In the genomic region with DNA sequence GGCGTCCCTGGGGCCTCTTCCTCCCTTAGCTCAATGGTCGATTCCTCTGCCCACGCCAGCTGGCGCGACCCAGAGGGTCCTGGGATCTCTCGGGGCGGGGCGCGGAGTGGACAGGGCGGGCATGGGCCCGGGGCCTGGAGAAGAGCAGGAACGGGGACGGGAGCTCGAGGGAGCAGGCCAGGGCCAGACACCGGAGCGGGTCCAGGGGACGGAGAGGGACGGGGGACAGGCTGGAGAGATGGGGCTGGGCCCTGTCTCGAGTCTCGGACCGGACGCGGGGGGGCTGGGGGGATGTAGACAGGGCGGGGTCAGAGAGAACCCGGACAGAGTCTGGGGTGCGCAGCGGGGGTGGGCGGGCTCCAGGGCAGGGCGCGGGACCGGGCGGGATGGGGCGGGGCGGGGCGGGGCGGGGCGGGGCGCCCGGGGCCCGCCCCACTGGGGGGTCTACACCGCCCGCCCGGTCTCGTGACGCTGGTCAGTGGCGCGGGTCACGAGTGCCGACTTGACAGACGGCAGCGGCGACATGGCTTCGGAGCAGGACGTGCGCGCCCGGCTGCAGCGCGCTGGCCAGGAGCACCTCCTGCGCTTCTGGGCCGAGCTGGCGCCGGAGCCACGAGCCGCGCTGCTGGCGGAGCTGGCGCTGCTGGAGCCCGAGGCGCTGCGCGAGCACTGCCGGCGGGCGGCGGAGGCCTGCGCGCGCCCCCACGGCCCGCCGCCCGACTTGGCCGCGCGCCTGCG, we compare ENCODE assay signal across 8 cellular contexts. TPM values are rescaled to one million over a fixed set of nuclear protein-coding genes. Genes with fewer than 3 reads are reported as not detected.
DNase-seq lines count a peak whose midpoint lies in the region; ATAC-seq, FAIRE-seq and TF ChIP-seq lines count a peak whose summit lies in the region.

Gene UAP1L1 (plus strand): TSS at position 508 of the 738 bp plus-strand sequence. CDS start 16 bp downstream, at position 524.

- ATAC-seq in HG02588 (IDR thresholded peaks at IDR 0.05; ENCODE audit: unreplicated experiment) (peak; percentile 42), upper lobe of right lung (peak; percentile 82), HG02852 (IDR thresholded peaks at IDR 0.05; ENCODE audit: unreplicated experiment) (no peak)

- peak within 1 kb of the TSS; percentile 84 for H3K9ac ChIP-seq in OCI-LY1 (ENCODE audit: low read length)

- no peaks in the 10 kb centered on the region for H3F3A ChIP-seq in OCI-LY1 (ENCODE audit: insufficient read depth, low read length)

- H3K36me3 ChIP-seq in OCI-LY1 (ENCODE audit: insufficient read depth, low read length) (peaks cover 27% of the 10 kb centered on the region), upper lobe of right lung (peaks cover 30% of the 10 kb centered on the region)

- intact Hi-C loops in upper lobe of right lung (cut with DNase I) = no loop called here

- DNase-seq in GM12865 (ENCODE audit: low read depth) (peak; percentile 86), activated gamma-delta T cell (lab: John Stamatoyannopoulos, UW) (peak; percentile 64), frontal cortex (ENCODE audit: low spot score in 2 of 2) (peak; percentile 73 to 90), nephron progenitor cell (peak; percentile 61), upper lobe of right lung (peak; percentile 93)

- peak within 1 kb of the TSS; percentile 62 for H3K27ac ChIP-seq in OCI-LY1 (ENCODE audit: low read depth, low read length, poor library complexity, severe bottlenecking)
- H3K27ac ChIP-seq in upper lobe of right lung = peak within 1 kb of the TSS; percentile 73

- peak within 1 kb of the TSS; percentile 71 for H3K4me3 Mint-ChIP-seq in nephron progenitor cell

- no peaks in the 10 kb centered on the region for H3K79me2 ChIP-seq in OCI-LY1 (ENCODE audit: insufficient read depth, low read length)

- H3K9me3 ChIP-seq in OCI-LY1 (ENCODE audit: low read length) (no peaks in the 10 kb centered on the region), upper lobe of right lung (no peaks in the 10 kb centered on the region)

- H2AFZ ChIP-seq in OCI-LY1 (ENCODE audit: low read length) = no peak within 1 kb of the TSS

- no peaks in the 10 kb centered on the region for H3K9me2 ChIP-seq in OCI-LY1 (ENCODE audit: low read depth, low read length)

- peak within 1 kb of the TSS; percentile 73 for H3K4me3 ChIP-seq in GM12865 (ENCODE audit: low read depth, low read length)
- peak within 1 kb of the TSS; percentile 63 for H3K4me3 ChIP-seq in OCI-LY1 (ENCODE audit: low read depth, low read length, poor library complexity, severe bottlenecking)
- H3K4me3 ChIP-seq in upper lobe of right lung = peak within 1 kb of the TSS; percentile 64

- H3K27me3 Mint-ChIP-seq in nephron progenitor cell (ENCODE audit: low read depth, poor library complexity) = peaks cover 88% of the 10 kb centered on the region

- H3K4me1 ChIP-seq in OCI-LY1 (ENCODE audit: insufficient read depth, low read length, severe bottlenecking) (peaks cover 25% of the 10 kb centered on the region), upper lobe of right lung (peaks cover 14% of the 10 kb centered on the region)

- H3K36me3 Mint-ChIP-seq in nephron progenitor cell (ENCODE audit: low read depth) = no peaks in the 10 kb centered on the region

- no peak within 1 kb of the TSS for H3K27ac Mint-ChIP-seq in nephron progenitor cell

- H3K4me1 Mint-ChIP-seq in nephron progenitor cell = peaks cover 10% of the 10 kb centered on the region

- H3K9me3 Mint-ChIP-seq in nephron progenitor cell = no peaks in the 10 kb centered on the region

- no peak for FAIRE-seq in frontal cortex (lab: Jason Lieb, UNC)

- no peak for TF ChIP-seq CTCF in GM12865 (IDR thresholded peaks at IDR 0.05; ENCODE audit: insufficient read depth, low read depth, low read length, missing control alignments)
- TF ChIP-seq CTCF in OCI-LY1 (IDR thresholded peaks at IDR 0.05; ENCODE audit: low read length) = no peak
- no peak for TF ChIP-seq CTCF in nephron progenitor cell (IDR thresholded peaks at IDR 0.05)
- no peak for TF ChIP-seq CTCF in upper lobe of right lung (IDR thresholded peaks at IDR 0.05)

- peak within 1 kb of the TSS; percentile 95 for H3K4me2 ChIP-seq in OCI-LY1 (ENCODE audit: low read length)

- no peaks in the 10 kb centered on the region for H3K27me3 ChIP-seq in OCI-LY1 (ENCODE audit: insufficient read depth, low read length)
- H3K27me3 ChIP-seq in upper lobe of right lung = no peaks in the 10 kb centered on the region

- H4K20me1 ChIP-seq in OCI-LY1 (ENCODE audit: insufficient read depth, low read length) = no peaks in the 10 kb centered on the region

RNA-seq across cellular contexts. Expression of gene UAP1L1, which starts in this region (rescaled TPM):
- total RNA-seq in frontal cortex (0.41 TPM), upper lobe of right lung (30.7 TPM)

Comparison
In these comparisons a context has a peak if more than half of its experiments do, and no peak if none do; other contexts are left out.
1. RNA of gene UAP1L1 (total RNA-seq): 30.7 TPM in upper lobe of right lung (single experiment); 0.41 TPM in frontal cortex (single experiment); every median in the first group is over 10 times any median in the second.
2. Peak in DNase-seq in frontal cortex; RNA of the gene not detected or under 1 TPM.
3. Peak in every context shown above with its lines, with median percentiles within 50 percentile points of each other: DNase-seq and H3K4me3 ChIP-seq.